Comparison of ENCODE assay signal across 1 cellular context in the genomic region with DNA sequence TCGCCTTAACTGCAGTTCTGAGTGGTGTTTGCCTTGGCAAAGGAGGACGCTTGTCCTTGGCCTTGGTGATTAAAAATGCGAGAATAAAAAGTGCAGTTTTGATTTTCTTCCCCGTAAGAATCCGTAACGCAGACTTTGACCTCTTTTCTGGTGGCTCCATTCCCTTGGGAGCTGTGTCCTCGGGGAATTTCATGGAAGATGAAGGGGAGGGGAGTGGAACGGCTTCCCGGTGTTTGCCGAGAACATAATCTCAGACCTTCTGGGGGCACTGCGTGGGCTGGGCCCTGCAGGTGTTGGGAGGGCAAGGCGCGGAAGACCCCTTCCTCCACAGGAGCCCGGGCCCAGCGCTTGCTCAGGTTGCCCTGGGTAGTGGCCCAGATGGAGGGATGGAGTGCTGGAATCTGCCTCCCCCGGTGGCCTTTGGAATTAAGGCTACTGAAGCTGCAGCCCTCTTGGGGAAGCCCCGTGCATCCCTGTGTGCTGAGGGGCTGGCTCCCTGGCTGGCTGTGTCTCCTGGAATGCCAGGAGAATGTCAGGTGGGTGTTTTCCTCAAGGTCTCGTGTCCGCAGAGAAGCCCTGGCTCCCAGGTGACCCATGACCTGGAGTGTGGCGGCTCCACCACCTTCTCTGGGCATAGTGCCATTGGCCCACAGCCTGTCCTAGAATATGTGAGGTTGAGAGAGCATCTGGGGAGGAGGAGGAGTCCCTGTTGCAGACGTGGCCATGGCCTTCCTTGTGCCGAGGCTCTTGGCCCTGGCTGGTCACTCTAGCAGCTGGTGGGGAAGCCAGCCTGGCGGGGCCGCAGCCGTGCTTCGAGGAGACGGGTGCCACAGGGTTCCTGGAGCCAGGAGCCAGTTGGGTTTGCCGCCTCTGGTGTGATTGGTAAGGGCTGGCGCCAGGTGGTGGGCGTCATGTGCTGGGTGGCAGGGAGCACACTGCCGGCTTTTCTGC.
A peak's percentile ranks its signal among the peaks of the same experiment; 100 is the strongest.
TF ChIP-seq lines count a peak whose summit lies in the region.

No MANE protein-coding gene starts in this region.

TF ChIP-seq in HepG2, 621 proteins besides CTCF, POLR2A, EP300 and RAD21 (continued from another document and continues in another):
- TF ChIP-seq, protein P1, sequence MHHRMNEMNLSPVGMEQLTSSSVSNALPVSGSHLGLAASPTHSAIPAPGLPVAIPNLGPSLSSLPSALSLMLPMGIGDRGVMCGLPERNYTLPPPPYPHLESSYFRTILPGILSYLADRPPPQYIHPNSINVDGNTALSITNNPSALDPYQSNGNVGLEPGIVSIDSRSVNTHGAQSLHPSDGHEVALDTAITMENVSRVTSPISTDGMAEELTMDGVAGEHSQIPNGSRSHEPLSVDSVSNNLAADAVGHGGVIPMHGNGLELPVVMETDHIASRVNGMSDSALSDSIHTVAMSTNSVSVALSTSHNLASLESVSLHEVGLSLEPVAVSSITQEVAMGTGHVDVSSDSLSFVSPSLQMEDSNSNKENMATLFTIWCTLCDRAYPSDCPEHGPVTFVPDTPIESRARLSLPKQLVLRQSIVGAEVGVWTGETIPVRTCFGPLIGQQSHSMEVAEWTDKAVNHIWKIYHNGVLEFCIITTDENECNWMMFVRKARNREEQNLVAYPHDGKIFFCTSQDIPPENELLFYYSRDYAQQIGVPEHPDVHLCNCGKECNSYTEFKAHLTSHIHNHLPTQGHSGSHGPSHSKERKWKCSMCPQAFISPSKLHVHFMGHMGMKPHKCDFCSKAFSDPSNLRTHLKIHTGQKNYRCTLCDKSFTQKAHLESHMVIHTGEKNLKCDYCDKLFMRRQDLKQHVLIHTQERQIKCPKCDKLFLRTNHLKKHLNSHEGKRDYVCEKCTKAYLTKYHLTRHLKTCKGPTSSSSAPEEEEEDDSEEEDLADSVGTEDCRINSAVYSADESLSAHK (CRISPR knock-in tag; IDR thresholded peaks at IDR 0.05; ENCODE audit: borderline replicate concordance) = no peak
- TF ChIP-seq EED (CRISPR knock-in tag; IDR thresholded peaks at IDR 0.05) (no peak), TCF7L2 (IDR thresholded peaks at IDR 0.05; ENCODE audit: low read depth, low read length) (no peak), SETDB1 (CRISPR knock-in tag; IDR thresholded peaks at IDR 0.05; ENCODE audit: borderline replicate concordance) (no peak), GTF3A (CRISPR knock-in tag; conservative IDR thresholded peaks at IDR 0.05) (no peak), CERS6 (CRISPR knock-in tag; IDR thresholded peaks at IDR 0.05) (no peak), GZF1 (CRISPR knock-in tag; IDR thresholded peaks at IDR 0.05) (no peak), ZFP1 (CRISPR knock-in tag; IDR thresholded peaks at IDR 0.05) (no peak), SUZ12 (IDR thresholded peaks at IDR 0.05; ENCODE audit: low read depth, low read length) (no peak), ZNF256 (CRISPR knock-in tag; conservative IDR thresholded peaks at IDR 0.05) (no peak), HMGXB4 (CRISPR knock-in tag; IDR thresholded peaks at IDR 0.05; ENCODE audit: borderline replicate concordance in 1 of 2, low read depth in 1 of 2) (no peak), ZMYM3 (CRISPR knock-in tag; IDR thresholded peaks at IDR 0.05) (no peak), KAT8 (CRISPR knock-in tag; IDR thresholded peaks at IDR 0.05) (no peak), ZNF768 (CRISPR knock-in tag; IDR thresholded peaks at IDR 0.05) (no peak), CEBPG (CRISPR knock-in tag; IDR thresholded peaks at IDR 0.05) (0 out of 2 replicates have a peak, but pooled peaks have one; percentile 37), AKAP8 (CRISPR knock-in tag; IDR thresholded peaks at IDR 0.05) (no peak), HNRNPL (IDR thresholded peaks at IDR 0.05; ENCODE audit: low read depth, low read length) (0 out of 2 replicates have a peak, but pooled peaks have one; percentile 23), KLF12 (CRISPR knock-in tag; IDR thresholded peaks at IDR 0.05; ENCODE audit: borderline replicate concordance) (no peak), BCL6 (CRISPR knock-in tag; IDR thresholded peaks at IDR 0.05) (no peak), KLF13 (CRISPR knock-in tag; IDR thresholded peaks at IDR 0.05) (no peak), PCBP1 (IDR thresholded peaks at IDR 0.05; ENCODE audit: borderline replicate concordance, low read depth, low read length) (no peak), EHMT2 (IDR thresholded peaks at IDR 0.05; ENCODE audit: borderline replicate concordance, low read depth, low read length) (no peak), PHB2 (IDR thresholded peaks at IDR 0.05; ENCODE audit: partially characterized antibody) (no peak), ZBTB8A (CRISPR knock-in tag; IDR thresholded peaks at IDR 0.05; ENCODE audit: borderline replicate concordance, low read depth) (no peak), HOXA9 (CRISPR knock-in tag; IDR thresholded peaks at IDR 0.05; ENCODE audit: borderline replicate concordance) (no peak), RARG (CRISPR knock-in tag; IDR thresholded peaks at IDR 0.05; ENCODE audit: low read depth) (no peak), POLR2G (IDR thresholded peaks at IDR 0.05; ENCODE audit: low read depth, low read length) (no peak), HDAC2 (CRISPR knock-in tag; IDR thresholded peaks at IDR 0.05) (no peak), FOXK2 (IDR thresholded peaks at IDR 0.05) (no peak), IKZF4 (CRISPR knock-in tag; IDR thresholded peaks at IDR 0.05; ENCODE audit: borderline replicate concordance, low read depth, not compliant biosample characterization) (no peak), ZFP36L1 (CRISPR knock-in tag; IDR thresholded peaks at IDR 0.05) (no peak)
- TF ChIP-seq, protein P2, sequence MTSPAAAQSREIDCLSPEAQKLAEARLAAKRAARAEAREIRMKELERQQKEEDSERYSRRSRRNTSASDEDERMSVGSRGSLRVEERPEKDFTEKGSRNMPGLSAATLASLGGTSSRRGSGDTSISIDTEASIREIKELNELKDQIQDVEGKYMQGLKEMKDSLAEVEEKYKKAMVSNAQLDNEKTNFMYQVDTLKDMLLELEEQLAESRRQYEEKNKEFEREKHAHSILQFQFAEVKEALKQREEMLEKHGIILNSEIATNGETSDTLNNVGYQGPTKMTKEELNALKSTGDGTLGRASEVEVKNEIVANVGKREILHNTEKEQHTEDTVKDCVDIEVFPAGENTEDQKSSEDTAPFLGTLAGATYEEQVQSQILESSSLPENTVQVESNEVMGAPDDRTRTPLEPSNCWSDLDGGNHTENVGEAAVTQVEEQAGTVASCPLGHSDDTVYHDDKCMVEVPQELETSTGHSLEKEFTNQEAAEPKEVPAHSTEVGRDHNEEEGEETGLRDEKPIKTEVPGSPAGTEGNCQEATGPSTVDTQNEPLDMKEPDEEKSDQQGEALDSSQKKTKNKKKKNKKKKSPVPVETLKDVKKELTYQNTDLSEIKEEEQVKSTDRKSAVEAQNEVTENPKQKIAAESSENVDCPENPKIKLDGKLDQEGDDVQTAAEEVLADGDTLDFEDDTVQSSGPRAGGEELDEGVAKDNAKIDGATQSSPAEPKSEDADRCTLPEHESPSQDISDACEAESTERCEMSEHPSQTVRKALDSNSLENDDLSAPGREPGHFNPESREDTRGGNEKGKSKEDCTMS (CRISPR knock-in tag; conservative IDR thresholded peaks at IDR 0.05) = no peak
- TF ChIP-seq, protein P3, sequence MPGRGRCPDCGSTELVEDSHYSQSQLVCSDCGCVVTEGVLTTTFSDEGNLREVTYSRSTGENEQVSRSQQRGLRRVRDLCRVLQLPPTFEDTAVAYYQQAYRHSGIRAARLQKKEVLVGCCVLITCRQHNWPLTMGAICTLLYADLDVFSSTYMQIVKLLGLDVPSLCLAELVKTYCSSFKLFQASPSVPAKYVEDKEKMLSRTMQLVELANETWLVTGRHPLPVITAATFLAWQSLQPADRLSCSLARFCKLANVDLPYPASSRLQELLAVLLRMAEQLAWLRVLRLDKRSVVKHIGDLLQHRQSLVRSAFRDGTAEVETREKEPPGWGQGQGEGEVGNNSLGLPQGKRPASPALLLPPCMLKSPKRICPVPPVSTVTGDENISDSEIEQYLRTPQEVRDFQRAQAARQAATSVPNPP (CRISPR knock-in tag; IDR thresholded peaks at IDR 0.05) = no peak
- TF ChIP-seq, protein P4, sequence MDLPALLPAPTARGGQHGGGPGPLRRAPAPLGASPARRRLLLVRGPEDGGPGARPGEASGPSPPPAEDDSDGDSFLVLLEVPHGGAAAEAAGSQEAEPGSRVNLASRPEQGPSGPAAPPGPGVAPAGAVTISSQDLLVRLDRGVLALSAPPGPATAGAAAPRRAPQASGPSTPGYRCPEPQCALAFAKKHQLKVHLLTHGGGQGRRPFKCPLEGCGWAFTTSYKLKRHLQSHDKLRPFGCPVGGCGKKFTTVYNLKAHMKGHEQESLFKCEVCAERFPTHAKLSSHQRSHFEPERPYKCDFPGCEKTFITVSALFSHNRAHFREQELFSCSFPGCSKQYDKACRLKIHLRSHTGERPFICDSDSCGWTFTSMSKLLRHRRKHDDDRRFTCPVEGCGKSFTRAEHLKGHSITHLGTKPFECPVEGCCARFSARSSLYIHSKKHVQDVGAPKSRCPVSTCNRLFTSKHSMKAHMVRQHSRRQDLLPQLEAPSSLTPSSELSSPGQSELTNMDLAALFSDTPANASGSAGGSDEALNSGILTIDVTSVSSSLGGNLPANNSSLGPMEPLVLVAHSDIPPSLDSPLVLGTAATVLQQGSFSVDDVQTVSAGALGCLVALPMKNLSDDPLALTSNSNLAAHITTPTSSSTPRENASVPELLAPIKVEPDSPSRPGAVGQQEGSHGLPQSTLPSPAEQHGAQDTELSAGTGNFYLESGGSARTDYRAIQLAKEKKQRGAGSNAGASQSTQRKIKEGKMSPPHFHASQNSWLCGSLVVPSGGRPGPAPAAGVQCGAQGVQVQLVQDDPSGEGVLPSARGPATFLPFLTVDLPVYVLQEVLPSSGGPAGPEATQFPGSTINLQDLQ (CRISPR knock-in tag; IDR thresholded peaks at IDR 0.05) = peak; percentile 94
- TF ChIP-seq, protein P5, sequence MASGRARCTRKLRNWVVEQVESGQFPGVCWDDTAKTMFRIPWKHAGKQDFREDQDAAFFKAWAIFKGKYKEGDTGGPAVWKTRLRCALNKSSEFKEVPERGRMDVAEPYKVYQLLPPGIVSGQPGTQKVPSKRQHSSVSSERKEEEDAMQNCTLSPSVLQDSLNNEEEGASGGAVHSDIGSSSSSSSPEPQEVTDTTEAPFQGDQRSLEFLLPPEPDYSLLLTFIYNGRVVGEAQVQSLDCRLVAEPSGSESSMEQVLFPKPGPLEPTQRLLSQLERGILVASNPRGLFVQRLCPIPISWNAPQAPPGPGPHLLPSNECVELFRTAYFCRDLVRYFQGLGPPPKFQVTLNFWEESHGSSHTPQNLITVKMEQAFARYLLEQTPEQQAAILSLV (CRISPR knock-in tag; IDR thresholded peaks at IDR 0.05; ENCODE audit: borderline replicate concordance) = no peak
